In the genomic region with DNA sequence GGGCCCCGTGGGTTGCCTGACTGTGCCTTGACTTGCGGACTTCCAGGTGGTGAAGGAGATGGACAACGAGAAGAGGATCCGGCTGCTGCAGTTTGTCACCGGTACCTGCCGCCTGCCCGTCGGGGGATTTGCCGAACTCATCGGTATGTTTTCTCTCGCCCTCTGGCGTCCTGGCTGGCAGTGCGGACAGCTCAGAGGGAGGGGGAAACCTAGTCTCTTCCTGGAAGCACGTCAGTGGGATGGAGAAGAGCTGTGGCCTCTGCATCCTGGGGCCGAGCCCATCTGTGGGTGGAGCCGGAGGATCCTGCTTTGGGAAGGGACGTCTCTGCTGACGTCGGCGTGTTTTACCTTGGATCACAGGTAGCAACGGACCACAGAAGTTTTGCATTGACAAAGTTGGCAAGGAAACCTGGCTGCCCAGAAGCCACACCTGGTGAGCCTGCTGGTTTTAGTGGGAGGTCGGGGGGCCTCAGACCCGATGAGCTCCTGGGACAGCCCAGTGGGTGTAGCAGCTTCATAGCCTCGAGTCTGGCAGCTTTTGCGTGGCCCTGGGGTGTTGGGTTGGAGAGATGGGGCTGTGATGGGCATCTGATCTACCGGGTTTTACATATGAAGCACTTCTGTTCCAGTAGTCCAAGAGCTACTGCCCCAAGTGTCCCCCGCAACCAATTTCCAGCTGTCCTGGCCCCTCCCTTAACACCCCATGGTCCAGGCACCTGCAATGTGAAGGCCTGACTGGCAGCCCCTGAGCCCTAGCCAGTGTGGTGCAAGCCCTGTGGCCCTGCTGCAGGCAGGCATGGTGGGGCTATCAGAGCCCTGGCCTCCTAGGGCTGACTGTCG, we compare ENCODE assay signal across 12 cellular contexts. TPM values are rescaled to one million over a fixed set of nuclear protein-coding genes. Genes with fewer than 3 reads are reported as not detected.
"Had no signal": no experiment of that assay in that cellular context is flagged by ENCODE, and none has a peak within 500 bp of the region (broad histone marks: within the 10 kb centered on the region; RNA-seq: fewer than 3 reads in every experiment).

No MANE protein-coding gene starts in this region.

- ATAC-seq: activated CD4-positive, alpha-beta T cell treated with anti-CD3 and anti-CD28 coated beads for 36 hours; activated CD8-positive, alpha-beta T cell treated with anti-CD3 and anti-CD28 coated beads for 36 hours; left cardiac atrium had no signal

- H3K4me1 ChIP-seq: parathyroid adenoma had no signal

- H3K27me3 ChIP-seq: brain microvascular endothelial cell had no signal

- DNase-seq: activated CD4-positive, alpha-beta T cell treated with anti-CD3 and anti-CD28 coated beads for 36 hours; activated CD8-positive, alpha-beta T cell treated with anti-CD3 and anti-CD28 coated beads for 36 hours; activated naive CD8-positive, alpha-beta T cell treated with anti-CD3 and anti-CD28 coated beads for 36 hours; brain microvascular endothelial cell; effector memory CD4-positive, alpha-beta T cell; left cardiac atrium; naive B cell; stimulated activated CD4-positive, alpha-beta T cell treated with anti-CD3 and anti-CD28 coated beads, Interleukin-4, amount 100 ng/mL, for 1 hour; stimulated activated naive CD4-positive, alpha-beta T cell; WERI-Rb-1 had no signal

- H3K9ac ChIP-seq: parathyroid adenoma had no signal

- H2AFZ ChIP-seq: parathyroid adenoma had no signal

- H3K27ac ChIP-seq: brain microvascular endothelial cell, parathyroid adenoma, WERI-Rb-1 had no signal

RNA-seq across cellular contexts. Expression of a gene that starts 11.9 kb away (rescaled TPM):
- total RNA-seq: lung microvascular endothelial cell had no signal
